ENCODE assay signal across 12 cellular contexts in the genomic region with DNA sequence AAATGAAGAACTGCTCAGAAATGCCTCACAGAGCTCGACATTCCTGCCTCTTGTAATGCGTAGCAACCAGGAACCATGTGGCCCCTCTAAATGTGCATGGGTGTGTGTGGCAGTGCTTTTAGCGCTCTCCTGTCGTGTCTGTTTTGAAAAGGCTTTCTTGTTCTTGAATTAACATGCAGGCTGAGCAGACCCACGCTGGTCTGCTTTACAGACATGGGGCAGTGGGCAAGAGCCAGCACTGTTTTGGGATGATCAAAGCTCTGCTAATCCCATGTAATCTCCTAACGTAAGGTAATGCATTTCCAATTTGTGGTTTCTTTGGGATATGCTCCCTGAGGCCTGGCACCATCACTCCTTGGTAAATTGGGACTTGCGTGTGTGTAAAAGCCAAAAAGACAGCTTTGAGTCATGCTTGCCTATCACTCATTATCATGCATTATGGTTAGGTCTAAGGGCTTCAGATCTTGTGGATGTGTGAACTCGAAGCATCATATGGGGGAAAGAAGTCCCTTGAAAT. TPM values are rescaled to one million over a fixed set of nuclear protein-coding genes. Genes with fewer than 3 reads are reported as not detected.
DNase-seq lines count a peak whose midpoint lies in the region; ATAC-seq and TF ChIP-seq lines count a peak whose summit lies in the region.
"Had no signal": no experiment of that assay in that cellular context is flagged by ENCODE, and none has a peak within 500 bp of the region (broad histone marks: within the 10 kb centered on the region; RNA-seq: fewer than 3 reads in every experiment).

No MANE protein-coding gene starts in this region.

- H3K4ac ChIP-seq in IMR-90 (ENCODE audit: low read depth, low read length) = no peak overlapping the region; the same call in 1 of the 2 replicates

- H2BK15ac ChIP-seq in IMR-90 (ENCODE audit: low read depth, low read length) = peak overlapping the region; percentile 15; the same call in 1 of the 3 replicates

- TF ChIP-seq POLR2A in IMR-90 (IDR thresholded peaks at IDR 0.05; ENCODE audit: low read depth, low read length) = no peak

- no peak overlapping the region for H2AK9ac ChIP-seq in IMR-90 (replicated peaks; ENCODE audit: low read depth, low read length, poor library complexity)

- H4K8ac ChIP-seq in IMR-90 (ENCODE audit: low read depth in 2 of 2, low read length in 2 of 2) = no peak overlapping the region

- no peaks in the 10 kb centered on the region for H3K79me1 ChIP-seq in IMR-90 (ENCODE audit: low read depth in 1 of 2, low read length in 2 of 2)

- peaks cover 86% of the 10 kb centered on the region for H3K36me3 Mint-ChIP-seq in CD4-positive, alpha-beta T cell (ENCODE audit: low read depth)
- H3K36me3 Mint-ChIP-seq in activated naive CD4-positive, alpha-beta T cell treated with anti-CD3 and anti-CD28 coated beads, Interleukin-2, amount 50 U/mL, for 72 hours = peaks cover 14 to 27% of the 10 kb centered on the region in 2 donors
- peaks cover 29 to 61% (median 51%) of the 10 kb centered on the region in 5 donors for H3K36me3 Mint-ChIP-seq in naive thymus-derived CD4-positive, alpha-beta T cell

- no peak overlapping the region for H2BK120ac ChIP-seq in IMR-90 (ENCODE audit: low read depth, low read length)

- 97% methylated on average over 3 of the region's 8 CpGs; no CpG with 5 or more reads in 1 of the 2 experiments for WGBS in IMR-90 (ENCODE audit: extremely low coverage in 2 of 2, insufficient read length in 1 of 2), 2 experiments

- no peaks in the 10 kb centered on the region for H3K27me3 ChIP-seq in CD4-positive, alpha-beta T cell (ENCODE audit: control insufficient read depth, insufficient read depth, low read length)
- no peaks in the 10 kb centered on the region for H3K27me3 ChIP-seq in IMR-90 (ENCODE audit: control insufficient read depth, insufficient read depth, low read length)
- no peaks in the 10 kb centered on the region for H3K27me3 ChIP-seq in naive thymus-derived CD4-positive, alpha-beta T cell (ENCODE audit: control insufficient read depth in 2 of 2, insufficient read depth in 2 of 2, low read length in 2 of 2)

- POLR2A ChIA-PET in CD4-positive, alpha-beta T cell (lab: Charles Lee) = interaction anchor here (0.7 to 19.0 kb wide), 9 partner anchors 12 to 103 kb away, joined by 3 to 1043 read pairs (median 9); partner anchors contain the start of gene RIPOR2
- POLR2A ChIA-PET in IMR-90 (lab: Charles Lee; ENCODE audit: unreplicated experiment) = no interaction called here
- POLR2A ChIA-PET in naive thymus-derived CD4-positive, alpha-beta T cell (lab: Charles Lee) = interaction anchor here (0.7 to 19.0 kb wide), 9 partner anchors 12 to 94 kb away, joined by 3 to 733 read pairs (median 6); partner anchors contain the start of gene RIPOR2

- H3K4me1 ChIP-seq in IMR-90 (ENCODE audit: control insufficient read depth, insufficient read depth, low read length) = peaks cover 14% of the 10 kb centered on the region
- H3K4me1 ChIP-seq in naive thymus-derived CD4-positive, alpha-beta T cell (ENCODE audit: control insufficient read depth in 2 of 2, insufficient read depth in 2 of 2, low read length in 2 of 2) = peaks cover 73 to 86% of the 10 kb centered on the region in 2 donors

- no peak overlapping the region for H2BK5ac ChIP-seq in IMR-90 (ENCODE audit: low read depth, low read length, poor library complexity, severe bottlenecking)

- H3K4me3 ChIP-seq in IMR-90 (ENCODE audit: insufficient read depth, low read depth, low read length) = no peak overlapping the region
- peak overlapping the region; percentile 45 for H3K4me3 ChIP-seq in naive thymus-derived CD4-positive, alpha-beta T cell (ENCODE audit: low read length)

- dilution Hi-C loops in IMR-90 (cut with HindIII; ENCODE audit: low sequenced_read_pairs, unreplicated experiment) = no loop called here

- H2BK20ac ChIP-seq in IMR-90 (ENCODE audit: low read depth, low read length) = no peak overlapping the region

- H3K27ac ChIP-seq in CD4-positive, alpha-beta T cell (ENCODE audit: low read depth, low read length) = peak overlapping the region; percentile 73
- no peak overlapping the region for H3K27ac ChIP-seq in IMR-90 (ENCODE audit: insufficient read depth, low read length)
- H3K27ac ChIP-seq in naive thymus-derived CD4-positive, alpha-beta T cell (ENCODE audit: low read depth, low read length) = peak overlapping the region; percentile 64

- no TSS peak for BruUV-seq in IMR-90 (replicated peaks; lab: Mats Ljungman, UMichigan)

- no peak overlapping the region for H4K91ac ChIP-seq in IMR-90 (ENCODE audit: insufficient read depth, low read depth, low read length)

- H3K36me3 ChIP-seq in IMR-90 (ENCODE audit: control insufficient read depth, insufficient read depth, low read length) = no peaks in the 10 kb centered on the region
- peaks cover 0 to 35% (median 5%) of the 10 kb centered on the region in 3 experiments for H3K36me3 ChIP-seq in naive thymus-derived CD4-positive, alpha-beta T cell (ENCODE audit: control insufficient read depth in 2 of 3, insufficient read depth in 3 of 3, low read length in 3 of 3)

- H3K4me3 Mint-ChIP-seq in CD4-positive, alpha-beta T cell = peak overlapping the region; percentile 68
- peak overlapping the region; percentile 74 to 99 (median 86) for H3K4me3 Mint-ChIP-seq in naive thymus-derived CD4-positive, alpha-beta T cell

- no peak overlapping the region for H3K9ac ChIP-seq in IMR-90 (ENCODE audit: low read depth, low read length)

- H3K27me3 Mint-ChIP-seq in CD4-positive, alpha-beta T cell = no peaks in the 10 kb centered on the region
- peaks cover 0 to 2% (median 0%) of the 10 kb centered on the region in 5 donors for H3K27me3 Mint-ChIP-seq in naive thymus-derived CD4-positive, alpha-beta T cell

- no peak overlapping the region for H3K56ac ChIP-seq in IMR-90 (ENCODE audit: extremely low read depth, insufficient read depth, low read length)

- H3K14ac ChIP-seq in IMR-90 (replicated peaks; ENCODE audit: low read depth, low read length) = no peak overlapping the region

- no peak overlapping the region for H4K5ac ChIP-seq in IMR-90 (ENCODE audit: low read depth, low read length)

- DNase-seq in CD4-positive, alpha-beta T cell = no peak
- DNase-seq in IMR-90 (no peak), retina (no peak), NCI-H1930 (lab: John Stamatoyannopoulos, UW) (no peak), cerebellar cortex (ENCODE audit: low spot score) (no peak)
- no peak for DNase-seq in activated naive CD4-positive, alpha-beta T cell treated with anti-CD3 and anti-CD28 coated beads, Interleukin-2, amount 50 U/mL, for 72 hours (ENCODE audit: low spot score in 2 of 2)
- no peak for DNase-seq in naive thymus-derived CD4-positive, alpha-beta T cell
- DNase-seq: activated effector memory CD4-positive, alpha-beta T cell treated with Interleukin-2 at 50 U/mL for 16 hours; Caco-2; MM.1S; substantia nigra; T-helper 9 cell had no signal

- in situ Hi-C loops in IMR-90 (cut with MboI; ENCODE audit: low sequenced_read_pairs) = no loop called here

- CTCF ChIA-PET in CD4-positive, alpha-beta T cell (lab: Charles Lee) = interaction anchor here (1.3 to 3.5 kb wide), 2 partner anchors 13 to 68 kb away, joined by 8 to 23 read pairs; no protein-coding TSS in a partner anchor
- CTCF ChIA-PET in IMR-90 (lab: Yijun Ruan, JAX) = interaction anchor here (1.4 kb wide), 1 partner anchor 67 kb away, joined by 4 read pairs; no protein-coding TSS in a partner anchor
- CTCF ChIA-PET in naive thymus-derived CD4-positive, alpha-beta T cell (lab: Charles Lee) = interaction anchor here (0.6 to 3.7 kb wide), 4 partner anchors 10 to 69 kb away, joined by 5 to 28 read pairs (median 7); no protein-coding TSS in a partner anchor

- ATAC-seq in CD4-positive, alpha-beta T cell (ENCODE audit: poor library complexity) = peak; percentile 12
- ATAC-seq in IMR-90 (ENCODE audit: low read depth) = no peak
- ATAC-seq in activated naive CD4-positive, alpha-beta T cell treated with anti-CD3 and anti-CD28 coated beads, Interleukin-2, amount 50 U/mL, for 72 hours = peak; percentile 62 to 63
- ATAC-seq in naive thymus-derived CD4-positive, alpha-beta T cell = no peak

- no peaks in the 10 kb centered on the region for H3K9me3 ChIP-seq in CD4-positive, alpha-beta T cell (ENCODE audit: control insufficient read depth, low read length)
- no peaks in the 10 kb centered on the region for H3K9me3 ChIP-seq in IMR-90 (ENCODE audit: control insufficient read depth, insufficient read depth, low read length)
- no peaks in the 10 kb centered on the region for H3K9me3 ChIP-seq in naive thymus-derived CD4-positive, alpha-beta T cell (ENCODE audit: control insufficient read depth in 2 of 3, low read length in 3 of 3)
- H3K9me3 ChIP-seq: Caco-2 had no signal

- no peaks in the 10 kb centered on the region; the same call in 1 of the 2 replicates for H3K9me1 ChIP-seq in IMR-90 (ENCODE audit: insufficient read depth, low read length)

- peaks cover 89% of the 10 kb centered on the region for H3K4me1 Mint-ChIP-seq in CD4-positive, alpha-beta T cell (ENCODE audit: low read depth)
- peaks cover 71 to 98% (median 86%) of the 10 kb centered on the region in 7 donors for H3K4me1 Mint-ChIP-seq in naive thymus-derived CD4-positive, alpha-beta T cell

- H3K23ac ChIP-seq in IMR-90 (ENCODE audit: low read depth, low read length) = no peak overlapping the region

- no peak overlapping the region for H2AFZ ChIP-seq in IMR-90 (replicated peaks; ENCODE audit: low read length, poor library complexity)

- no peak overlapping the region for H3K18ac ChIP-seq in IMR-90 (ENCODE audit: low read depth, low read length)

- H2AK5ac ChIP-seq in IMR-90 (ENCODE audit: low read depth, low read length) = peak overlapping the region; percentile 15; the same call in 1 of the 2 replicates

- H4K20me1 ChIP-seq in IMR-90 (ENCODE audit: insufficient read depth, low read length) = no peaks in the 10 kb centered on the region

- H3K9me3 Mint-ChIP-seq in CD4-positive, alpha-beta T cell = peaks cover 4% of the 10 kb centered on the region
- H3K9me3 Mint-ChIP-seq in activated naive CD4-positive, alpha-beta T cell treated with anti-CD3 and anti-CD28 coated beads, Interleukin-2, amount 50 U/mL, for 72 hours = peaks cover 7% of the 10 kb centered on the region in 2 donors
- H3K9me3 Mint-ChIP-seq in naive thymus-derived CD4-positive, alpha-beta T cell = peaks cover 0 to 8% (median 0%) of the 10 kb centered on the region in 11 donors

- H3K27ac Mint-ChIP-seq in CD4-positive, alpha-beta T cell = peak overlapping the region; percentile 97
- peak overlapping the region; percentile 83 to 95 for H3K27ac Mint-ChIP-seq in activated naive CD4-positive, alpha-beta T cell treated with anti-CD3 and anti-CD28 coated beads, Interleukin-2, amount 50 U/mL, for 72 hours
- H3K27ac Mint-ChIP-seq in naive thymus-derived CD4-positive, alpha-beta T cell = peak overlapping the region; percentile 72 to 98 (median 88)

- no peak for TF ChIP-seq RAD21 in IMR-90 (IDR thresholded peaks at IDR 0.05; ENCODE audit: low read length)

- H3K4me2 ChIP-seq in IMR-90 (ENCODE audit: low read depth, low read length) = no peak overlapping the region

- no peak for TF ChIP-seq CTCF in CD4-positive, alpha-beta T cell (IDR thresholded peaks at IDR 0.05)
- no peak for TF ChIP-seq CTCF in IMR-90 (conservative IDR thresholded peaks at IDR 0.05; ENCODE audit: low read depth, low read length)

- intact Hi-C loops in CD4-positive, alpha-beta T cell (cut with DNase I, micrococcal nuclease) = no loop called here
- intact Hi-C loops in IMR-90 (cut with micrococcal nuclease) = no loop called here
- intact Hi-C loops in naive thymus-derived CD4-positive, alpha-beta T cell (cut with micrococcal nuclease) = loop anchor here (1.0 kb wide), 2 partner anchors 8 to 12 kb away; no protein-coding TSS in a partner anchor

RNA-seq across cellular contexts. Expression of gene RIPOR2, which starts 11.8 kb away (rescaled TPM):
- 100 to 1,000 TPM; 123 to 129 TPM for total RNA-seq in CD4-positive, alpha-beta T cell
- total RNA-seq in IMR-90 (2012; rRNA removed) = 0.83 and 1.1 TPM in 2 replicates
- 0.87 and 1.2 TPM in 2 replicates for polyA plus RNA-seq in IMR-90 (2012; rRNA removed)
- polyA plus RNA-seq in IMR-90 (2012; cell fraction: cytosol; rRNA removed) = 0.71 and 0.74 TPM in 2 replicates
- 0.82 and 2.2 TPM in 2 replicates for polyA plus RNA-seq in IMR-90 (2012; cell fraction: nucleus; rRNA removed; ENCODE audit: low replicate concordance)
- total RNA-seq in activated naive CD4-positive, alpha-beta T cell treated with anti-CD3 and anti-CD28 coated beads, Interleukin-2, amount 50 U/mL, for 72 hours = 100 to 1,000 TPM in 1 of 2 donors, 10 to 100 TPM in 1; 63.9 to 126 TPM
- 100 to 1,000 TPM; 246 to 576 (median 431) TPM for total RNA-seq in naive thymus-derived CD4-positive, alpha-beta T cell
- 100 to 1,000 TPM; 532 to 813 TPM for polyA plus RNA-seq in naive thymus-derived CD4-positive, alpha-beta T cell

Comparison
In these comparisons a context has a peak if more than half of its experiments do, and no peak if none do; other contexts are left out.
1. ATAC-seq: peak in CD4-positive, alpha-beta T cell (single experiment) and activated naive CD4-positive, alpha-beta T cell treated with anti-CD3 and anti-CD28 coated beads, Interleukin-2, amount 50 U/mL, for 72 hours (2 of 2); none in IMR-90 (single experiment) and naive thymus-derived CD4-positive, alpha-beta T cell (single experiment).
2. RNA of gene RIPOR2, which starts 11.8 kb away (total RNA-seq): 246 to 576 TPM in naive thymus-derived CD4-positive, alpha-beta T cell, 123 to 129 TPM in CD4-positive, alpha-beta T cell and 63.9 to 126 TPM in activated naive CD4-positive, alpha-beta T cell treated with anti-CD3 and anti-CD28 coated beads, Interleukin-2, amount 50 U/mL, for 72 hours; 0.83 to 1.1 TPM in IMR-90; every median in the first group is over 10 times any median in the second.
3. intact Hi-C loops: an anchor here in naive thymus-derived CD4-positive, alpha-beta T cell (1.0 kb wide); none called in CD4-positive, alpha-beta T cell and IMR-90.
4. Peak in every context shown above with its lines, with median percentiles within 50 percentile points of each other: H3K27ac Mint-ChIP-seq.